In genomic region chr1:112882271-112882744, GRCh38 we compare ENCODE assay signal across 1 cellular context.
TF ChIP-seq lines count a peak whose summit lies in the region.

No MANE protein-coding gene starts in this region.

TF ChIP-seq in SK-N-SH, 30 proteins besides CTCF, POLR2A, EP300 and RAD21 (continued from another document):
- TF ChIP-seq IRF3 (IDR thresholded peaks at IDR 0.05; ENCODE audit: low read depth, low read length): no peak
